12 cellular contexts compared by ENCODE assay signal in the genomic region with DNA sequence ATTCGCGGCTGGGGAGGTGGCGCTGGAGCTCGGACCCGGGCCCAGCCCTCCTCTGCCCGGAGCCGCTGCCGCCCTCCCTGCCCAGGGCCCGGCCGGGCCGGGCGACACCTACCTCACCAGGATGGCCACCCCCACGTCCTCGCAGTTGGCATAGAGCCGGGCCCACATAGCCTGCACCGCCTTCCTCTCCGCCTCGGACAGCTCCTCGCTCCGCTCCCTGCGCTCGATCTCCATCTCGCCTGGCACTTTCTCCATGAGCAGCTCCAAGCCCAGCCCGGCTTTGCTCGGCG. TPM values are rescaled to one million over a fixed set of nuclear protein-coding genes. Genes with fewer than 3 reads are reported as not detected.
A peak's percentile ranks its signal among the peaks of the same experiment; 100 is the strongest.
DNase-seq lines count a peak whose midpoint lies in the region; ATAC-seq and TF ChIP-seq lines count a peak whose summit lies in the region.
"Had no signal": no experiment of that assay in that cellular context is flagged by ENCODE, and none has a peak within 500 bp of the region (broad histone marks: within the 10 kb centered on the region; RNA-seq: fewer than 3 reads in every experiment).

No MANE protein-coding gene starts in this region.

- intact Hi-C loops in colonic mucosa (cut with DNase I): no loop called here

- no peak overlapping the region for H2BK5ac ChIP-seq in H9 (ENCODE audit: insufficient read length, low read length)

- no peak overlapping the region for H3K56ac ChIP-seq in H9 (ENCODE audit: insufficient read length, low read depth, low read length)

- H3K4me3 ChIP-seq in colonic mucosa: peak overlapping the region; percentile 20
- H3K4me3 ChIP-seq in kidney epithelial cell (ENCODE audit: low read depth, low read length): peak overlapping the region; percentile 27
- H3K4me3 ChIP-seq in stomach smooth muscle (ENCODE audit: low read length in 2 of 2): peak overlapping the region; percentile 40 to 68
- H3K4me3 ChIP-seq: GM12878 had no signal

- ATAC-seq in GM18519 (IDR thresholded peaks at IDR 0.05; ENCODE audit: low FRiP score, unreplicated experiment) (no peak), HG03097 (IDR thresholded peaks at IDR 0.05; ENCODE audit: low FRiP score, unreplicated experiment) (no peak)
- ATAC-seq: GM12878 had no signal

- no peaks in the 10 kb centered on the region for H3K36me3 Mint-ChIP-seq in H9 (ENCODE audit: insufficient read depth in 1 of 3, low read depth in 3 of 3)
- H3K36me3 Mint-ChIP-seq: natural killer cell had no signal

- no peaks in the 10 kb centered on the region for H3K9me3 Mint-ChIP-seq in H9
- H3K9me3 Mint-ChIP-seq: natural killer cell had no signal

- H3K4me1 ChIP-seq in H9 (ENCODE audit: insufficient read depth, low read length) (peaks cover 2% of the 10 kb centered on the region; the same call in 1 of the 2 replicates), colonic mucosa (no peaks in the 10 kb centered on the region), stomach smooth muscle (ENCODE audit: control insufficient read depth, insufficient read depth, low read length) (peaks cover 36% of the 10 kb centered on the region)

- H3K9me3 ChIP-seq in H9 (ENCODE audit: control insufficient read depth, low read depth, low read length) (no peaks in the 10 kb centered on the region), colonic mucosa (no peaks in the 10 kb centered on the region), stomach smooth muscle (ENCODE audit: control insufficient read depth in 2 of 2, low read length in 2 of 2) (no peaks in the 10 kb centered on the region)
- H3K9me3 ChIP-seq: adrenal gland had no signal

- H4K91ac ChIP-seq in H9 (ENCODE audit: insufficient read length, low read depth, low read length): no peak overlapping the region

- H3K4me1 Mint-ChIP-seq in H9: peaks cover 19 to 35% of the 10 kb centered on the region in 2 experiments
- H3K4me1 Mint-ChIP-seq: natural killer cell had no signal

- H3K23me2 ChIP-seq in H9 (ENCODE audit: insufficient read length, low read depth, low read length, poor library complexity, severe bottlenecking): peaks cover 11% of the 10 kb centered on the region

- TF ChIP-seq CTCF in H9 (conservative IDR thresholded peaks at IDR 0.05) (no peak), colonic mucosa (IDR thresholded peaks at IDR 0.05) (no peak), kidney epithelial cell (IDR thresholded peaks at IDR 0.05; ENCODE audit: insufficient read depth, low read length, poor library complexity, severe bottlenecking) (no peak)

- H2AK5ac ChIP-seq in H9 (ENCODE audit: insufficient read length, low read length): no peak overlapping the region

- no peak overlapping the region for H3K27ac Mint-ChIP-seq in H9
- H3K27ac Mint-ChIP-seq: natural killer cell had no signal

- peaks cover 20% of the 10 kb centered on the region; the same call in 1 of the 2 replicates for H3K27me3 ChIP-seq in H9 (ENCODE audit: insufficient read depth, low read length)
- H3K27me3 ChIP-seq in colonic mucosa: peaks cover 24% of the 10 kb centered on the region
- peaks cover 6% of the 10 kb centered on the region for H3K27me3 ChIP-seq in kidney epithelial cell (ENCODE audit: control insufficient read depth, insufficient read depth, low read length)
- H3K27me3 ChIP-seq in stomach smooth muscle (ENCODE audit: control insufficient read depth in 1 of 2, insufficient read depth in 2 of 2, low read length in 2 of 2): peaks cover 17 to 32% of the 10 kb centered on the region in 2 donors

- no peak overlapping the region for H2BK20ac ChIP-seq in H9 (ENCODE audit: low read depth, low read length, poor library complexity, severe bottlenecking)

- peak overlapping the region; percentile 67 to 79 for H3K4me3 Mint-ChIP-seq in H9

- H2BK15ac ChIP-seq in H9 (ENCODE audit: low read depth, low read length): no peak overlapping the region

- H4K20me1 ChIP-seq in H9 (ENCODE audit: control insufficient read depth, insufficient read depth, insufficient read length): peaks cover 4% of the 10 kb centered on the region

- peaks cover 65% of the 10 kb centered on the region for H3K27me3 Mint-ChIP-seq in H9 (ENCODE audit: low read depth)

- H3K4ac ChIP-seq in H9 (ENCODE audit: low read depth, low read length): no peak overlapping the region

- no peak overlapping the region for H2BK120ac ChIP-seq in H9 (ENCODE audit: low read depth, low read length, poor library complexity, severe bottlenecking)

- H3K9ac ChIP-seq in H9 (ENCODE audit: extremely low read depth, insufficient read length, low read length): no peak overlapping the region
- peak overlapping the region; percentile 38 to 63 for H3K9ac ChIP-seq in colonic mucosa (ENCODE audit: low read depth in 2 of 2, low read length in 2 of 2)
- peak overlapping the region in 1 of 2 donors; percentile 33 for H3K9ac ChIP-seq in stomach smooth muscle (ENCODE audit: low read length in 2 of 2)

- H3T11ph ChIP-seq in H9 (ENCODE audit: low read length): no peak overlapping the region

- no peaks in the 10 kb centered on the region for H3K79me1 ChIP-seq in H9 (ENCODE audit: insufficient read depth, low read depth, low read length, poor library complexity, severe bottlenecking)

- no peaks in the 10 kb centered on the region for H3K79me2 ChIP-seq in H9 (ENCODE audit: insufficient read depth, low read length)

- peak overlapping the region; percentile 53; the same call in 1 of the 2 replicates for H3K14ac ChIP-seq in H9 (ENCODE audit: insufficient read depth, low read length)

- no peak overlapping the region for H2AFZ ChIP-seq in H9 (ENCODE audit: low read length)

- H3K27ac ChIP-seq in H9 (ENCODE audit: insufficient read length, low read depth, low read length) (no peak overlapping the region), colonic mucosa (peak overlapping the region; percentile 44), stomach smooth muscle (ENCODE audit: low read length) (no peak overlapping the region)

- H3K36me3 ChIP-seq in colonic mucosa (no peaks in the 10 kb centered on the region), kidney epithelial cell (ENCODE audit: control insufficient read depth, insufficient read depth, low read length) (no peaks in the 10 kb centered on the region), stomach smooth muscle (ENCODE audit: control insufficient read depth in 2 of 2, insufficient read depth in 2 of 2, low read length in 2 of 2) (no peaks in the 10 kb centered on the region)
- H3K36me3 ChIP-seq: adrenal gland had no signal

- H4K8ac ChIP-seq in H9 (replicated peaks; ENCODE audit: insufficient read length, low read depth, low read length): no peak overlapping the region

- WGBS in H9 (ENCODE audit: extremely low coverage, insufficient read length, low lambda C conversion rate): no CpG with 5 or more reads among the region's 26 CpGs

- no peak overlapping the region for H3K23ac ChIP-seq in H9 (ENCODE audit: insufficient read length, low read depth, low read length)

- peak overlapping the region; percentile 70 for H3K4me2 ChIP-seq in H9 (ENCODE audit: insufficient read depth, insufficient read length, low read length)

- no peak overlapping the region for H3K18ac ChIP-seq in H9 (ENCODE audit: insufficient read length, low read depth, low read length)

- H2BK12ac ChIP-seq in H9 (ENCODE audit: insufficient read length, low read depth, low read length): no peak overlapping the region

- no peak overlapping the region for H4K5ac ChIP-seq in H9 (ENCODE audit: insufficient read length, low read depth, low read length)

- DNase-seq in H9: peak; percentile 69
- DNase-seq in colonic mucosa: no peak
- DNase-seq in kidney epithelial cell (ENCODE audit: low read depth): no peak
- DNase-seq in mucosa of gallbladder (ENCODE audit: low spot score): no peak
- no peak for DNase-seq in NCI-H345 treated with DMSO at 0.1 percent for 48 hours (lab: John Stamatoyannopoulos, UW; ENCODE audit: unreplicated experiment)
- DNase-seq: natural killer cell, NCI-H187 had no signal

RNA-seq across cellular contexts. Expression of a gene that starts 0.3 kb away (rescaled TPM):
- 2.4 and 2.8 TPM in 2 replicates for total RNA-seq in H9 (2021)
- 1 to 10 TPM; 4.7 to 9.9 TPM for total RNA-seq in colonic mucosa
- 16.9 and 19.9 TPM in 2 replicates for total RNA-seq in kidney epithelial cell
- total RNA-seq in mucosa of gallbladder: 14.7 TPM

RNA-seq across cellular contexts. Expression of a gene that starts 2.6 kb away (rescaled TPM):
- 0.42 and 0.46 TPM in 2 replicates for total RNA-seq in H9 (2021)
- total RNA-seq in colonic mucosa: 1 to 10 TPM in 1 of 2 donors, under 1 TPM in 1; 0.29 to 1.2 TPM
- total RNA-seq in kidney epithelial cell: not detected in 2 replicates
- total RNA-seq in mucosa of gallbladder: 4.3 TPM

RNA-seq across cellular contexts. Expression of a gene that starts 36.0 kb away (rescaled TPM):
- total RNA-seq in H9 (2021) (17.1 and 19.7 TPM in 2 replicates), colonic mucosa (10 to 100 TPM; 11.6 to 23.9 TPM), kidney epithelial cell (101 and 111 TPM in 2 replicates), mucosa of gallbladder (48.8 TPM)

RNA-seq across cellular contexts. Expression of a gene that starts 48.4 kb away (rescaled TPM):
- 0.37 and 0.46 TPM in 2 replicates for total RNA-seq in H9 (2021)
- total RNA-seq in colonic mucosa: 1 to 10 TPM; 3.8 to 6.3 TPM
- 9.9 and 13.6 TPM in 2 replicates for total RNA-seq in kidney epithelial cell
- total RNA-seq in mucosa of gallbladder: 2.4 TPM
